Comparison of ENCODE assay signal across 8 cellular contexts in genomic region chr15:74614744-74615312, GRCh38. TPM values are rescaled to one million over a fixed set of nuclear protein-coding genes. Genes with fewer than 3 reads are reported as not detected.
DNase-seq lines count a peak whose midpoint lies in the region; ATAC-seq and TF ChIP-seq lines count a peak whose summit lies in the region.

No MANE protein-coding gene starts in this region.

- H3K36me3 Mint-ChIP-seq in T-helper 2 cell treated with Interferon-gamma antibody and Interleukin-4, amounts not matched to agents 5 μg/mL and 100 μg/mL, for 36 hours (ENCODE audit: low read depth) = peaks cover 13% of the 10 kb centered on the region

- WGBS in iPS DF 6.9 (ENCODE audit: insufficient coverage, insufficient read length) = no CpG with 5 or more reads among the region's 50 CpGs

- no peaks in the 10 kb centered on the region for H3K27me3 ChIP-seq in ascending aorta
- no peaks in the 10 kb centered on the region for H3K27me3 ChIP-seq in iPS DF 6.9 (ENCODE audit: control insufficient read depth, insufficient read depth, low read length)

- ATAC-seq in GM21723 (IDR thresholded peaks at IDR 0.05; ENCODE audit: unreplicated experiment) = peak; percentile 52

- intact Hi-C loops in ascending aorta (cut with DNase I) = loop anchor here (1.0 to 10.0 kb wide), 8 partner anchors 17 to 618 kb away; partner anchors contain the start of genes ARID3B, EDC3, RPP25 and UBL7

- H3K9me3 ChIP-seq in KOPT-K1 (ENCODE audit: insufficient read depth, low read length, poor library complexity, severe bottlenecking) (no peaks in the 10 kb centered on the region), ascending aorta (no peaks in the 10 kb centered on the region), iPS DF 6.9 (ENCODE audit: control insufficient read depth, insufficient read depth, low read length) (no peaks in the 10 kb centered on the region)

- peak overlapping the region; percentile 76 to 86 for H3K4me3 ChIP-seq in ascending aorta
- H3K4me3 ChIP-seq in iPS DF 6.9 (ENCODE audit: low read length) = peak overlapping the region; percentile 92
- peak overlapping the region; percentile 100 for H3K4me3 ChIP-seq in skeletal muscle cell (ENCODE audit: low read depth, low read length)

- peak overlapping the region; percentile 94 for H3K27ac Mint-ChIP-seq in T-helper 2 cell treated with Interferon-gamma antibody and Interleukin-4, amounts not matched to agents 5 μg/mL and 100 μg/mL, for 36 hours

- peaks cover 23% of the 10 kb centered on the region for H3K4me1 Mint-ChIP-seq in T-helper 2 cell treated with Interferon-gamma antibody and Interleukin-4, amounts not matched to agents 5 μg/mL and 100 μg/mL, for 36 hours (ENCODE audit: low read depth)

- H3K4me3 Mint-ChIP-seq in T-helper 2 cell treated with Interferon-gamma antibody and Interleukin-4, amounts not matched to agents 5 μg/mL and 100 μg/mL, for 36 hours = peak overlapping the region; percentile 93

- no peaks in the 10 kb centered on the region for H3K27me3 Mint-ChIP-seq in T-helper 2 cell treated with Interferon-gamma antibody and Interleukin-4, amounts not matched to agents 5 μg/mL and 100 μg/mL, for 36 hours (ENCODE audit: low read depth)

- no peak for TF ChIP-seq CTCF in ascending aorta (IDR thresholded peaks at IDR 0.05)

- H3K4me1 ChIP-seq in ascending aorta (peaks cover 17 to 19% of the 10 kb centered on the region in 2 donors), iPS DF 6.9 (ENCODE audit: control insufficient read depth, insufficient read depth, low read length) (no peaks in the 10 kb centered on the region)

- H3K36me3 ChIP-seq in KOPT-K1 (ENCODE audit: insufficient read depth, low read length) (peaks cover 21% of the 10 kb centered on the region), ascending aorta (peaks cover 7% of the 10 kb centered on the region in 2 donors), iPS DF 6.9 (ENCODE audit: control insufficient read depth, insufficient read depth, low read length) (peaks cover 5% of the 10 kb centered on the region)

- peak overlapping the region; percentile 89 for H3K27ac ChIP-seq in KOPT-K1 (ENCODE audit: low read depth, low read length, poor library complexity, severe bottlenecking)
- H3K27ac ChIP-seq in ascending aorta = peak overlapping the region; percentile 98 to 99
- no peak overlapping the region for H3K27ac ChIP-seq in iPS DF 6.9 (ENCODE audit: low read length)

- no peaks in the 10 kb centered on the region for H3K9me3 Mint-ChIP-seq in T-helper 2 cell treated with Interferon-gamma antibody and Interleukin-4, amounts not matched to agents 5 μg/mL and 100 μg/mL, for 36 hours

- DNase-seq in EL = peak; percentile 79
- peak; percentile 89 for DNase-seq in T-helper 2 cell treated with Interferon-gamma antibody and Interleukin-4, amounts not matched to agents 5 μg/mL and 100 μg/mL, for 36 hours (ENCODE audit: low spot score)
- peak; percentile 46 to 94 for DNase-seq in ascending aorta (ENCODE audit: low spot score in 2 of 2)
- DNase-seq in iPS DF 6.9 (ENCODE audit: low read depth, low spot score) = no peak
- no peak for DNase-seq in skeletal muscle cell (ENCODE audit: low read depth)
- DNase-seq in cerebellar cortex (ENCODE audit: low spot score) = no peak

RNA-seq across cellular contexts. Expression of gene CLK3, which starts 0.8 kb away (rescaled TPM):
- 154 TPM for total RNA-seq in ascending aorta

Comparison
In these comparisons a context has a peak if more than half of its experiments do, and no peak if none do; other contexts are left out.
1. DNase-seq: peak in EL (single experiment), T-helper 2 cell treated with Interferon-gamma antibody and Interleukin-4, amounts not matched to agents 5 μg/mL and 100 μg/mL, for 36 hours (single experiment) and ascending aorta (2 of 2); none in iPS DF 6.9 (single experiment), skeletal muscle cell (single experiment) and cerebellar cortex (single experiment).
2. Peak in every context shown above with its lines, with median percentiles within 50 percentile points of each other: H3K4me3 ChIP-seq.